Comparison of ENCODE assay signal across 16 cellular contexts in genomic region chr7:23434147-23434676, GRCh38.
"Had no signal": no experiment of that assay in that cellular context is flagged by ENCODE, and none has a peak within 500 bp of the region (broad histone marks: within the 10 kb centered on the region; RNA-seq: fewer than 3 reads in every experiment).

No MANE protein-coding gene starts in this region.

- H3K36me3 ChIP-seq: esophagus muscularis mucosa had no signal

- H3K9me3 ChIP-seq: esophagus muscularis mucosa, testis had no signal

- DNase-seq: activated CD4-positive, alpha-beta T cell treated with anti-CD3 and anti-CD28 coated beads, Interleukin-2, amount 50 U/mL, for 48 hours; activated CD4-positive, CD25-positive, alpha-beta regulatory T cell treated with anti-CD3 and anti-CD28 coated beads, Interleukin-2, amount 50 U/mL, for 72 hours; activated CD8-positive, alpha-beta memory T cell treated with anti-CD3 and anti-CD28 coated beads, Interleukin-2, amount 10 ng/mL, durations not matched to agents 7 days and 5 days; activated gamma-delta T cell treated with Interleukin-2 at 50 U/mL for 16 hours; activated naive CD8-positive, alpha-beta T cell treated with anti-CD3 and anti-CD28 coated beads for 36 hours; activated T-cell treated with anti-CD3 and anti-CD28 coated beads, Interleukin-2, amount 50 U/mL, for 4 hours; dorsolateral prefrontal cortex; glutamatergic neuron; left colon; natural killer cell; occipital lobe; stimulated activated CD4-positive, alpha-beta T cell treated with anti-CD3 and anti-CD28 coated beads, Interleukin-4, amount 100 ng/mL, for 24 hours; testis had no signal

- H3K4me3 ChIP-seq: dorsolateral prefrontal cortex, esophagus muscularis mucosa, testis had no signal

- H3K27ac ChIP-seq: dorsolateral prefrontal cortex, esophagus muscularis mucosa, testis had no signal

- H3K4me1 ChIP-seq: esophagus muscularis mucosa, testis had no signal

- FAIRE-seq: bronchial epithelial cell, endometrium had no signal

- ATAC-seq: activated CD8-positive, alpha-beta memory T cell treated with anti-CD3 and anti-CD28 coated beads, Interleukin-2, amount 10 ng/mL, durations not matched to agents 7 days and 5 days; activated T-cell treated with anti-CD3 and anti-CD28 coated beads, Interleukin-2, amount 50 U/mL, for 4 hours; left colon; natural killer cell had no signal

- H3K27me3 ChIP-seq: testis had no signal
